ENCODE assay signal across 26 cellular contexts in genomic region chr14:23776296-23776695, GRCh38.
"Had no signal": no experiment of that assay in that cellular context is flagged by ENCODE, and none has a peak within 500 bp of the region (broad histone marks: within the 10 kb centered on the region; RNA-seq: fewer than 3 reads in every experiment).

No MANE protein-coding gene starts in this region.

- H3K36me3 Mint-ChIP-seq: activated naive CD8-positive, alpha-beta T cell treated with anti-CD3 and anti-CD28 coated beads for 36 hours had no signal

- H3K9me3 ChIP-seq: MG63, SJCRH30 had no signal

- H3K4me3 Mint-ChIP-seq: activated CD4-positive, alpha-beta T cell treated with anti-CD3 and anti-CD28 coated beads, Interleukin-2, amount 10 ng/mL, durations not matched to agents 24 days and 14 days; activated CD8-positive, alpha-beta T cell treated with anti-CD3 and anti-CD28 coated beads for 36 hours; activated naive CD8-positive, alpha-beta T cell treated with anti-CD3 and anti-CD28 coated beads for 36 hours; activated T-cell treated with anti-CD3 and anti-CD28 coated beads, Interleukin-2, amount 50 U/mL, for 72 hours; activated T-helper 17 cell treated with anti-CD3 and anti-CD28 coated beads, Interleukin-2, amount 50 U/mL, for 72 hours had no signal

- H3K4me1 ChIP-seq: SJCRH30 had no signal

- H3K9me3 Mint-ChIP-seq: activated CD4-positive, alpha-beta T cell treated with anti-CD3 and anti-CD28 coated beads, Interleukin-2, amount 10 ng/mL, durations not matched to agents 24 days and 14 days; activated CD8-positive, alpha-beta T cell treated with anti-CD3 and anti-CD28 coated beads for 36 hours; activated naive CD8-positive, alpha-beta T cell treated with anti-CD3 and anti-CD28 coated beads for 36 hours; activated T-cell treated with anti-CD3 and anti-CD28 coated beads, Interleukin-2, amount 50 U/mL, for 72 hours; activated T-helper 17 cell treated with anti-CD3 and anti-CD28 coated beads, Interleukin-2, amount 50 U/mL, for 72 hours had no signal

- H3K36me3 ChIP-seq: brain microvascular endothelial cell, MG63, SJCRH30 had no signal

- H3K4me3 ChIP-seq: MG63, PC-9, SJCRH30, SK-N-MC had no signal

- ATAC-seq: activated CD8-positive, alpha-beta T cell treated with anti-CD3 and anti-CD28 coated beads for 36 hours; activated T-cell treated with anti-CD3 and anti-CD28 coated beads, Interleukin-2, amount 50 U/mL, for 72 hours; activated T-helper 17 cell treated with anti-CD3 and anti-CD28 coated beads, Interleukin-2, amount 50 U/mL, for 72 hours had no signal

- H3K4me1 Mint-ChIP-seq: activated CD4-positive, alpha-beta T cell treated with anti-CD3 and anti-CD28 coated beads, Interleukin-2, amount 10 ng/mL, durations not matched to agents 24 days and 14 days; activated naive CD8-positive, alpha-beta T cell treated with anti-CD3 and anti-CD28 coated beads for 36 hours; activated T-helper 17 cell treated with anti-CD3 and anti-CD28 coated beads, Interleukin-2, amount 50 U/mL, for 72 hours had no signal

- H3K27ac Mint-ChIP-seq: activated CD4-positive, alpha-beta T cell treated with anti-CD3 and anti-CD28 coated beads, Interleukin-2, amount 10 ng/mL, durations not matched to agents 24 days and 14 days; activated CD8-positive, alpha-beta T cell treated with anti-CD3 and anti-CD28 coated beads for 36 hours; activated naive CD8-positive, alpha-beta T cell treated with anti-CD3 and anti-CD28 coated beads for 36 hours; activated T-cell treated with anti-CD3 and anti-CD28 coated beads, Interleukin-2, amount 50 U/mL, for 72 hours; activated T-helper 17 cell treated with anti-CD3 and anti-CD28 coated beads, Interleukin-2, amount 50 U/mL, for 72 hours had no signal

- DNase-seq: activated CD4-positive, alpha-beta T cell treated with anti-CD3 and anti-CD28 coated beads, Interleukin-2, amount 10 ng/mL, durations not matched to agents 24 days and 14 days; activated CD4-positive, alpha-beta T cell treated with anti-CD3 and anti-CD28 coated beads, Interleukin-2, amount 50 U/mL, for 4 hours; activated CD8-positive, alpha-beta T cell treated with anti-CD3 and anti-CD28 coated beads for 36 hours; activated effector memory CD4-positive, alpha-beta T cell treated with anti-CD3 and anti-CD28 coated beads, Interleukin-2, amount 50 U/mL, for 16 hours; activated naive CD4-positive, alpha-beta T cell; activated naive CD4-positive, alpha-beta T cell treated with anti-CD3 and anti-CD28 coated beads, Interleukin-2, amount 50 U/mL, for 16 hours; activated naive CD8-positive, alpha-beta T cell treated with anti-CD3 and anti-CD28 coated beads for 36 hours; activated T-cell treated with anti-CD3 and anti-CD28 coated beads, Interleukin-2, amount 50 U/mL, for 1 hour; activated T-cell treated with anti-CD3 and anti-CD28 coated beads, Interleukin-2, amount 50 U/mL, for 72 hours; amniotic stem cell; aorta; brain microvascular endothelial cell; central memory CD4-positive, alpha-beta T cell; Kasumi-1; MG63; NCI-H1048; NCI-H1105 treated with DMSO at 0.1 percent for 48 hours; NCI-H1694; NCI-H1930; NCI-H2081 treated with DMSO at 0.1 percent for 48 hours; NCI-H2171; NCI-H510A; PC-9; SJCRH30 had no signal
